8 cellular contexts compared by ENCODE assay signal in the genomic region with DNA sequence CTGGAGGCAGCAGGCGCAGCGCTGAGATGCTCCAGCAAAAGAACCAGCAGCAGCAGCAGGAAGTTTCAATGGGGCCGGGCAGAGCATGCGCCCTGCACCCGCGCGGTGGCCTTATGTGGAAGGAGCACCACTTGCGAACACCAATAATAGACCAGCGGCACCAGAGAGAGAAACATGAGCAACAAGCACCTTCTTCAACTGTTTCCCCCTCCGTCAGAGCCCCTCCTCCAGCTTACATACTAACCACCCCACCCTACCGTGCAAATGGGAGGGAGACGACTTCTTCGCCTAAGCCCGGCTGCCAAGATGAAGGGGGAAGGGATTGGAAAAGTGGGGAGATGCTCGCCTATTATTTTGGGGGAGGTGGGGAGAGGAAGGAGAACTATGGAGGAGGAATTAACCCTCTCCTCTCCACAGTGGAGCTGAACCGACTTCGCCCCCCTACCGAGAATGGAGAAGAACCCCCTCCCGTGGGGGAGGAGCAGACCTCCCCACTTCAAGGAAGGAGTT. TPM values are rescaled to one million over a fixed set of nuclear protein-coding genes. Genes with fewer than 3 reads are reported as not detected.
DNase-seq lines count a peak whose midpoint lies in the region; ATAC-seq and TF ChIP-seq lines count a peak whose summit lies in the region.

No MANE protein-coding gene starts in this region.

- peak overlapping the region; percentile 41 to 72 for H3K9ac ChIP-seq in liver (ENCODE audit: low read depth in 1 of 2, low read length in 2 of 2)

- ATAC-seq in GM19395 (IDR thresholded peaks at IDR 0.05; ENCODE audit: unreplicated experiment) (peak; percentile 54), HG03565 (IDR thresholded peaks at IDR 0.05; ENCODE audit: unreplicated experiment) (peak; percentile 52)

- H3K27ac ChIP-seq in liver (ENCODE audit: low read depth in 1 of 2, low read length in 2 of 2): peak overlapping the region; percentile 83 to 87

- WGBS in liver: under 1% methylated on average over 19 of the region's 19 CpGs

- no peaks in the 10 kb centered on the region for H3K36me3 ChIP-seq in liver (ENCODE audit: control insufficient read depth in 4 of 4, insufficient read depth in 3 of 4, low read depth in 1 of 4, low read length in 3 of 4)

- peak; percentile 37 for TF ChIP-seq CTCF in liver (IDR thresholded peaks at IDR 0.05; ENCODE audit: low read depth, low read length, missing input control)

- peaks cover 6 to 48% (median 20%) of the 10 kb centered on the region in 4 donors for H3K4me1 ChIP-seq in liver (ENCODE audit: control insufficient read depth in 4 of 4, insufficient read depth in 4 of 4, low read length in 3 of 4)

- no peaks in the 10 kb centered on the region for H3K9me3 ChIP-seq in liver (ENCODE audit: control insufficient read depth in 4 of 4, low read length in 3 of 4)

- peak in 1 of 2 donors; percentile 67 for TF ChIP-seq RAD21 in liver (IDR thresholded peaks at IDR 0.05)

- peak overlapping the region; percentile 64 to 94 (median 89) for H3K4me3 ChIP-seq in liver (ENCODE audit: low read depth in 1 of 3, low read length in 3 of 3)

- no peaks in the 10 kb centered on the region for H3K27me3 ChIP-seq in liver (ENCODE audit: control insufficient read depth in 4 of 4, insufficient read depth in 4 of 4, low read length in 3 of 4)

- DNase-seq in C1 segment of cervical spinal cord (lab: John Stamatoyannopoulos, UW) (peak; percentile 16 to 88 (median 81)), NCI-H748 (lab: John Stamatoyannopoulos, UW; ENCODE audit: unreplicated experiment) (peak; percentile 84), dermis blood vessel endothelial cell (peak; percentile 92)
- DNase-seq in activated CD4-positive, alpha-beta T cell treated with anti-CD3 and anti-CD28 coated beads, Interleukin-2, amount 50 U/mL, for 24 hours (ENCODE audit: low read depth in 1 of 2, low spot score in 1 of 2): peak; percentile 59 to 84
- peak; percentile 68 to 75 for DNase-seq in stimulated activated CD4-positive, alpha-beta T cell treated with anti-CD3 and anti-CD28 coated beads, Interleukin-2, amount 100 ng/mL, for 48 hours

TF ChIP-seq in liver, 16 proteins besides CTCF, POLR2A, EP300 and RAD21:
- TF ChIP-seq FOXA2 (IDR thresholded peaks at IDR 0.05) (no peak), TAF1 (conservative IDR thresholded peaks at IDR 0.05) (no peak), GABPA (IDR thresholded peaks at IDR 0.05 in 1 of 2, conservative IDR thresholded peaks at IDR 0.05 in 1 of 2) (peak in 1 of 2 donors; percentile 63), JUND (IDR thresholded peaks at IDR 0.05) (no peak), RXRA (IDR thresholded peaks at IDR 0.05) (peak in 1 of 2 donors; percentile 19), NR2F2 (IDR thresholded peaks at IDR 0.05) (no peak), SP1 (IDR thresholded peaks at IDR 0.05) (no peak), HNF4G (IDR thresholded peaks at IDR 0.05) (no peak), FOXA1 (IDR thresholded peaks at IDR 0.05) (no peak), EGR1 (IDR thresholded peaks at IDR 0.05; ENCODE audit: low read depth in 2 of 2) (no peak), YY1 (IDR thresholded peaks at IDR 0.05) (peak; percentile 86), HNF4A (conservative IDR thresholded peaks at IDR 0.05) (no peak)
- TF ChIP-seq, protein P1, sequence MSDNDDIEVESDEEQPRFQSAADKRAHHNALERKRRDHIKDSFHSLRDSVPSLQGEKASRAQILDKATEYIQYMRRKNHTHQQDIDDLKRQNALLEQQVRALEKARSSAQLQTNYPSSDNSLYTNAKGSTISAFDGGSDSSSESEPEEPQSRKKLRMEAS (IDR thresholded peaks at IDR 0.05): peak; percentile 54
- TF ChIP-seq, protein P2, sequence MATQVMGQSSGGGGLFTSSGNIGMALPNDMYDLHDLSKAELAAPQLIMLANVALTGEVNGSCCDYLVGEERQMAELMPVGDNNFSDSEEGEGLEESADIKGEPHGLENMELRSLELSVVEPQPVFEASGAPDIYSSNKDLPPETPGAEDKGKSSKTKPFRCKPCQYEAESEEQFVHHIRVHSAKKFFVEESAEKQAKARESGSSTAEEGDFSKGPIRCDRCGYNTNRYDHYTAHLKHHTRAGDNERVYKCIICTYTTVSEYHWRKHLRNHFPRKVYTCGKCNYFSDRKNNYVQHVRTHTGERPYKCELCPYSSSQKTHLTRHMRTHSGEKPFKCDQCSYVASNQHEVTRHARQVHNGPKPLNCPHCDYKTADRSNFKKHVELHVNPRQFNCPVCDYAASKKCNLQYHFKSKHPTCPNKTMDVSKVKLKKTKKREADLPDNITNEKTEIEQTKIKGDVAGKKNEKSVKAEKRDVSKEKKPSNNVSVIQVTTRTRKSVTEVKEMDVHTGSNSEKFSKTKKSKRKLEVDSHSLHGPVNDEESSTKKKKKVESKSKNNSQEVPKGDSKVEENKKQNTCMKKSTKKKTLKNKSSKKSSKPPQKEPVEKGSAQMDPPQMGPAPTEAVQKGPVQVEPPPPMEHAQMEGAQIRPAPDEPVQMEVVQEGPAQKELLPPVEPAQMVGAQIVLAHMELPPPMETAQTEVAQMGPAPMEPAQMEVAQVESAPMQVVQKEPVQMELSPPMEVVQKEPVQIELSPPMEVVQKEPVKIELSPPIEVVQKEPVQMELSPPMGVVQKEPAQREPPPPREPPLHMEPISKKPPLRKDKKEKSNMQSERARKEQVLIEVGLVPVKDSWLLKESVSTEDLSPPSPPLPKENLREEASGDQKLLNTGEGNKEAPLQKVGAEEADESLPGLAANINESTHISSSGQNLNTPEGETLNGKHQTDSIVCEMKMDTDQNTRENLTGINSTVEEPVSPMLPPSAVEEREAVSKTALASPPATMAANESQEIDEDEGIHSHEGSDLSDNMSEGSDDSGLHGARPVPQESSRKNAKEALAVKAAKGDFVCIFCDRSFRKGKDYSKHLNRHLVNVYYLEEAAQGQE (IDR thresholded peaks at IDR 0.05): no peak
- TF ChIP-seq, protein P3, sequence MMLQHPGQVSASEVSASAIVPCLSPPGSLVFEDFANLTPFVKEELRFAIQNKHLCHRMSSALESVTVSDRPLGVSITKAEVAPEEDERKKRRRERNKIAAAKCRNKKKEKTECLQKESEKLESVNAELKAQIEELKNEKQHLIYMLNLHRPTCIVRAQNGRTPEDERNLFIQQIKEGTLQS (IDR thresholded peaks at IDR 0.05): no peak
- TF ChIP-seq, protein P4, sequence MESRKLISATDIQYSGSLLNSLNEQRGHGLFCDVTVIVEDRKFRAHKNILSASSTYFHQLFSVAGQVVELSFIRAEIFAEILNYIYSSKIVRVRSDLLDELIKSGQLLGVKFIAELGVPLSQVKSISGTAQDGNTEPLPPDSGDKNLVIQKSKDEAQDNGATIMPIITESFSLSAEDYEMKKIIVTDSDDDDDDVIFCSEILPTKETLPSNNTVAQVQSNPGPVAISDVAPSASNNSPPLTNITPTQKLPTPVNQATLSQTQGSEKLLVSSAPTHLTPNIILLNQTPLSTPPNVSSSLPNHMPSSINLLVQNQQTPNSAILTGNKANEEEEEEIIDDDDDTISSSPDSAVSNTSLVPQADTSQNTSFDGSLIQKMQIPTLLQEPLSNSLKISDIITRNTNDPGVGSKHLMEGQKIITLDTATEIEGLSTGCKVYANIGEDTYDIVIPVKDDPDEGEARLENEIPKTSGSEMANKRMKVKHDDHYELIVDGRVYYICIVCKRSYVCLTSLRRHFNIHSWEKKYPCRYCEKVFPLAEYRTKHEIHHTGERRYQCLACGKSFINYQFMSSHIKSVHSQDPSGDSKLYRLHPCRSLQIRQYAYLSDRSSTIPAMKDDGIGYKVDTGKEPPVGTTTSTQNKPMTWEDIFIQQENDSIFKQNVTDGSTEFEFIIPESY (IDR thresholded peaks at IDR 0.05): no peak

RNA-seq across cellular contexts. Expression of a gene that starts 1.1 kb away (rescaled TPM):
- total RNA-seq in dermis blood vessel endothelial cell: 43.2 and 46.6 TPM in 2 replicates
- total RNA-seq in liver: 10 to 100 TPM in 1 of 2 donors, 1 to 10 TPM in 1; 9.1 to 17.7 TPM
- polyA plus RNA-seq in liver: 10 to 100 TPM in 1 of 2 donors, 1 to 10 TPM in 1; 5.2 to 33.1 TPM

RNA-seq across cellular contexts. Expression of a gene that starts 1.5 kb away (rescaled TPM):
- total RNA-seq in dermis blood vessel endothelial cell (35.6 and 36.7 TPM in 2 replicates), liver (1 to 10 TPM; 7.4 to 9.9 TPM)
- polyA plus RNA-seq in liver: 10 to 100 TPM; 17.6 to 31.1 TPM

Comparison
In these comparisons a context has a peak if more than half of its experiments do, and no peak if none do; other contexts are left out.
1. Peak in every context shown above with its lines: DNase-seq, ATAC-seq, H3K4me3 ChIP-seq and H3K27ac ChIP-seq.